8 cellular contexts compared by ENCODE assay signal in genomic region chr4:139951051-139951450, GRCh38.
DNase-seq lines count a peak whose midpoint lies in the region; ATAC-seq and TF ChIP-seq lines count a peak whose summit lies in the region.

No MANE protein-coding gene starts in this region.

- H3K4me3 Mint-ChIP-seq in natural killer cell: peak overlapping the region; percentile 72

- no peak overlapping the region for H3K27ac ChIP-seq in A673 (ENCODE audit: low read depth, low read length, poor library complexity, severe bottlenecking)

- BruUV-seq in A673 (replicated peaks; lab: Mats Ljungman, UMichigan): no TSS peak

- intact Hi-C loops in natural killer cell (cut with micrococcal nuclease) (loop anchor here (5.0 kb wide), 1 partner anchor 121 kb away; no protein-coding TSS in a partner anchor), A673 (cut with micrococcal nuclease; ENCODE audit: unreplicated experiment) (no loop called here)

- H3K27ac Mint-ChIP-seq in activated naive CD4-positive, alpha-beta T cell treated with anti-CD3 and anti-CD28 coated beads, Interleukin-2, amount 50 U/mL, for 72 hours: peak overlapping the region; percentile 72 to 81
- peak overlapping the region; percentile 70 to 80 for H3K27ac Mint-ChIP-seq in natural killer cell

- ATAC-seq in HG03066 (IDR thresholded peaks at IDR 0.05; ENCODE audit: low read depth, unreplicated experiment) (peak; percentile 15), natural killer cell (peak; percentile 18 to 42 (median 31)), HG03457 (IDR thresholded peaks at IDR 0.05; ENCODE audit: unreplicated experiment) (no peak)
- ATAC-seq in activated naive CD4-positive, alpha-beta T cell treated with anti-CD3 and anti-CD28 coated beads, Interleukin-2, amount 50 U/mL, for 72 hours: peak; percentile 71 to 84

- peaks cover 49 to 51% of the 10 kb centered on the region in 2 donors for H3K27me3 Mint-ChIP-seq in natural killer cell (ENCODE audit: low read depth in 2 of 2)

- H3K9me3 Mint-ChIP-seq in activated naive CD4-positive, alpha-beta T cell treated with anti-CD3 and anti-CD28 coated beads, Interleukin-2, amount 50 U/mL, for 72 hours: no peaks in the 10 kb centered on the region
- no peaks in the 10 kb centered on the region for H3K9me3 Mint-ChIP-seq in natural killer cell

- TF ChIP-seq CTCF in GM12865 (IDR thresholded peaks at IDR 0.05; ENCODE audit: insufficient read depth, low read depth, low read length, missing control alignments) (no peak), natural killer cell (IDR thresholded peaks at IDR 0.05) (no peak), A673 (conservative IDR thresholded peaks at IDR 0.05; ENCODE audit: low read depth, low read length) (no peak)

- H3K4me3 ChIP-seq in GM12865 (ENCODE audit: low read depth, low read length) (no peak overlapping the region), A673 (ENCODE audit: low read depth, low read length, poor library complexity, severe bottlenecking) (no peak overlapping the region)

- no peaks in the 10 kb centered on the region for H3K36me3 ChIP-seq in A673 (ENCODE audit: insufficient read depth, low read length, poor library complexity, severe bottlenecking)

- H3K9me3 ChIP-seq in A673 (ENCODE audit: low read depth, low read length, poor library complexity, severe bottlenecking): no peaks in the 10 kb centered on the region

- H3K4me1 Mint-ChIP-seq in natural killer cell: peaks cover 38% of the 10 kb centered on the region in 2 donors

- DNase-seq in GM12865 (ENCODE audit: low read depth): peak; percentile 25
- DNase-seq in activated naive CD4-positive, alpha-beta T cell treated with anti-CD3 and anti-CD28 coated beads, Interleukin-2, amount 50 U/mL, for 72 hours (ENCODE audit: low spot score in 2 of 2): peak in 1 of 2 donors; percentile 38
- no peak for DNase-seq in natural killer cell
- no peak for DNase-seq in RKO (ENCODE audit: low spot score)
- DNase-seq in HK-2 (ENCODE audit: unreplicated experiment): no peak
- DNase-seq in A673 (ENCODE audit: low spot score): no peak

- H3K27me3 ChIP-seq in A673 (replicated peaks; ENCODE audit: insufficient read depth, low read depth, low read length, poor library complexity): no peaks in the 10 kb centered on the region

- H3K36me3 Mint-ChIP-seq in activated naive CD4-positive, alpha-beta T cell treated with anti-CD3 and anti-CD28 coated beads, Interleukin-2, amount 50 U/mL, for 72 hours: peaks cover 0 to 6% of the 10 kb centered on the region in 2 donors
- H3K36me3 Mint-ChIP-seq in natural killer cell: no peaks in the 10 kb centered on the region

- H3K4me1 ChIP-seq in A673 (ENCODE audit: insufficient read depth, low read length, poor library complexity, severe bottlenecking): no peaks in the 10 kb centered on the region

- CTCF ChIA-PET in A673 (lab: Charles Lee): no interaction called here

- POLR2A ChIA-PET in A673 (lab: Charles Lee; ENCODE audit: low non-redundant PET): no interaction called here
